16 cellular contexts compared by ENCODE assay signal in genomic region chr1:212917858-212918257, GRCh38. TPM values are rescaled to one million over a fixed set of nuclear protein-coding genes. Genes with fewer than 3 reads are reported as not detected.
A peak's percentile ranks its signal among the peaks of the same experiment; 100 is the strongest.
DNase-seq lines count a peak whose midpoint lies in the region; ATAC-seq and TF ChIP-seq lines count a peak whose summit lies in the region.
"Had no signal": no experiment of that assay in that cellular context is flagged by ENCODE, and none has a peak within 500 bp of the region (broad histone marks: within the 10 kb centered on the region; RNA-seq: fewer than 3 reads in every experiment).

No MANE protein-coding gene starts in this region.

- no peak overlapping the region for H3K27ac Mint-ChIP-seq in WTC11
- H3K27ac Mint-ChIP-seq in endodermal cell = no peak overlapping the region
- no peak overlapping the region for H3K27ac Mint-ChIP-seq in T-helper 2 cell treated with Interferon-gamma antibody and Interleukin-4, amounts not matched to agents 5 μg/mL and 100 μg/mL, for 36 hours
- H3K27ac Mint-ChIP-seq: CD4-positive, alpha-beta memory T cell; HFFc6 had no signal

- peaks cover 6% of the 10 kb centered on the region; the same call in 1 of the 2 replicates for H3K9me3 Mint-ChIP-seq in WTC11
- H3K9me3 Mint-ChIP-seq in endodermal cell = no peaks in the 10 kb centered on the region
- no peaks in the 10 kb centered on the region for H3K9me3 Mint-ChIP-seq in T-helper 2 cell treated with Interferon-gamma antibody and Interleukin-4, amounts not matched to agents 5 μg/mL and 100 μg/mL, for 36 hours
- H3K9me3 Mint-ChIP-seq: CD4-positive, alpha-beta memory T cell; HFFc6 had no signal

- TF ChIP-seq CTCF in WTC11 (IDR thresholded peaks at IDR 0.05) = no peak
- no peak for TF ChIP-seq CTCF in endodermal cell (conservative IDR thresholded peaks at IDR 0.05)
- TF ChIP-seq CTCF in WERI-Rb-1 (IDR thresholded peaks at IDR 0.05; ENCODE audit: low read depth, low read length) = no peak
- TF ChIP-seq CTCF in ascending aorta (IDR thresholded peaks at IDR 0.05) = no peak

- peaks cover under 1% of the 10 kb centered on the region; the same call in 1 of the 2 replicates for H3K27me3 Mint-ChIP-seq in WTC11 (ENCODE audit: low read depth)
- no peaks in the 10 kb centered on the region for H3K27me3 Mint-ChIP-seq in endodermal cell (ENCODE audit: insufficient read depth)
- H3K27me3 Mint-ChIP-seq in T-helper 2 cell treated with Interferon-gamma antibody and Interleukin-4, amounts not matched to agents 5 μg/mL and 100 μg/mL, for 36 hours (ENCODE audit: low read depth) = peaks cover 14% of the 10 kb centered on the region

- POLR2A ChIA-PET in WTC11 (lab: Charles Lee) = interaction anchor here (0.6 kb wide), 1 partner anchor 9 kb away, joined by 3 read pairs; no protein-coding TSS in a partner anchor

- intact Hi-C loops in ascending aorta (cut with DNase I) = no loop called here

- H3K4me1 Mint-ChIP-seq in WTC11 = peaks cover 73% of the 10 kb centered on the region
- H3K4me1 Mint-ChIP-seq in endodermal cell = peaks cover 41% of the 10 kb centered on the region
- H3K4me1 Mint-ChIP-seq in T-helper 2 cell treated with Interferon-gamma antibody and Interleukin-4, amounts not matched to agents 5 μg/mL and 100 μg/mL, for 36 hours (ENCODE audit: low read depth) = no peaks in the 10 kb centered on the region

- H3K9ac ChIP-seq in ES-I3 (ENCODE audit: low read depth, low read length) (peak overlapping the region; percentile 72), endodermal cell (ENCODE audit: extremely low read depth, low read length, poor library complexity, severe bottlenecking) (no peak overlapping the region)

- H3K27ac ChIP-seq in endodermal cell (ENCODE audit: low read depth, low read length) (no peak overlapping the region), WERI-Rb-1 (no peak overlapping the region), ascending aorta (no peak overlapping the region)

- no peaks in the 10 kb centered on the region for H3K27me3 ChIP-seq in endodermal cell (ENCODE audit: control insufficient read depth, insufficient read depth, low read length, poor library complexity, severe bottlenecking)
- H3K27me3 ChIP-seq in WERI-Rb-1 (ENCODE audit: insufficient read depth, low read depth, severe bottlenecking) = no peaks in the 10 kb centered on the region
- no peaks in the 10 kb centered on the region for H3K27me3 ChIP-seq in ascending aorta

- H3K4me3 ChIP-seq in endodermal cell (ENCODE audit: low read length) (no peak overlapping the region), WERI-Rb-1 (ENCODE audit: low read depth, low read length) (no peak overlapping the region), ascending aorta (no peak overlapping the region)
- H3K4me3 ChIP-seq: HAP-1 had no signal

- 80 to 90% methylated on average over 1 to 5 of the region's 5 CpGs for WGBS in endodermal cell (ENCODE audit: insufficient coverage in 1 of 2, insufficient read length in 1 of 2), 2 experiments

- H3K36me3 ChIP-seq in ES-I3 (ENCODE audit: insufficient read depth, low read length) (no peaks in the 10 kb centered on the region; the same call in 1 of the 2 replicates), endodermal cell (ENCODE audit: control insufficient read depth, insufficient read depth, low read length) (no peaks in the 10 kb centered on the region), WERI-Rb-1 (no peaks in the 10 kb centered on the region), ascending aorta (no peaks in the 10 kb centered on the region)
- H3K36me3 ChIP-seq: HAP-1 had no signal

- H3K9me3 ChIP-seq in ES-I3 (ENCODE audit: control insufficient read depth, insufficient read depth, low read length) (no peaks in the 10 kb centered on the region), endodermal cell (ENCODE audit: control insufficient read depth, low read length) (no peaks in the 10 kb centered on the region), WERI-Rb-1 (ENCODE audit: severe bottlenecking) (peaks cover 3% of the 10 kb centered on the region), ascending aorta (no peaks in the 10 kb centered on the region)
- H3K9me3 ChIP-seq: HAP-1 had no signal

- peaks cover 25% of the 10 kb centered on the region for H3K4me1 ChIP-seq in ES-I3 (ENCODE audit: insufficient read depth, low read length)
- H3K4me1 ChIP-seq in endodermal cell (ENCODE audit: control insufficient read depth, insufficient read depth, low read length) = peaks cover 8% of the 10 kb centered on the region
- no peaks in the 10 kb centered on the region for H3K4me1 ChIP-seq in ascending aorta

- ATAC-seq in WTC11 = no peak

- CTCF ChIA-PET in WTC11 (lab: Charles Lee) = no interaction called here

- H3K4me3 Mint-ChIP-seq in WTC11 (peak overlapping the region; percentile 55), endodermal cell (peak overlapping the region; percentile 15)
- H3K4me3 Mint-ChIP-seq in T-helper 2 cell treated with Interferon-gamma antibody and Interleukin-4, amounts not matched to agents 5 μg/mL and 100 μg/mL, for 36 hours = no peak overlapping the region
- H3K4me3 Mint-ChIP-seq: CD4-positive, alpha-beta memory T cell; HFFc6 had no signal

- no peak for DNase-seq in WTC11 (ENCODE audit: low spot score)
- DNase-seq in endodermal cell = peak; percentile 44
- no peak for DNase-seq in stimulated activated CD4-positive, alpha-beta T cell treated with anti-CD3 and anti-CD28 coated beads, Interleukin-4, amount 100 ng/mL, for 4 hours
- no peak for DNase-seq in WERI-Rb-1
- DNase-seq in T-helper 2 cell treated with Interferon-gamma antibody and Interleukin-4, amounts not matched to agents 5 μg/mL and 100 μg/mL, for 36 hours (ENCODE audit: low spot score) = no peak
- no peak for DNase-seq in ascending aorta (ENCODE audit: low spot score in 2 of 2)
- DNase-seq: 8988T; C1 segment of cervical spinal cord; Calu3; CD4-positive, alpha-beta memory T cell; COR-L47; DMS53; DMS79 treated with DMSO at 0.1 percent for 48 hours; HFFc6 had no signal

- peaks cover 11% of the 10 kb centered on the region for H3K36me3 Mint-ChIP-seq in WTC11
- H3K36me3 Mint-ChIP-seq in endodermal cell (ENCODE audit: low read depth) = peaks cover 4% of the 10 kb centered on the region
- H3K36me3 Mint-ChIP-seq in T-helper 2 cell treated with Interferon-gamma antibody and Interleukin-4, amounts not matched to agents 5 μg/mL and 100 μg/mL, for 36 hours (ENCODE audit: low read depth) = no peaks in the 10 kb centered on the region
- H3K36me3 Mint-ChIP-seq: CD4-positive, alpha-beta memory T cell had no signal

TF ChIP-seq in WTC11, 78 proteins besides CTCF, POLR2A, EP300 and RAD21:
- TF ChIP-seq MAX (CRISPR knock-in tag; IDR thresholded peaks at IDR 0.05) (peak; percentile 74), ZNF416 (CRISPR knock-in tag; IDR thresholded peaks at IDR 0.05) (no peak)

RNA-seq across cellular contexts. Expression of gene VASH2, which starts 32.5 kb away (rescaled TPM):
- total RNA-seq in WTC11 (2021) = 251 to 303 TPM (median 254 TPM) in 3 replicates
- total RNA-seq in endodermal cell = 10 to 100 TPM; 13.7 to 30.2 TPM
- polyA plus RNA-seq in endodermal cell (2013, experiment 1 of 2) = 22.4 TPM
- 18.2 TPM for polyA plus RNA-seq in endodermal cell (2013, experiment 2 of 2)
- total RNA-seq in ascending aorta = 0.11 TPM
- total RNA-seq: CD4-positive, alpha-beta memory T cell had no signal

RNA-seq across cellular contexts. Expression of gene FLVCR1, which starts 59.8 kb away (rescaled TPM):
- total RNA-seq in WTC11 (2021) (67.9 to 78.6 TPM (median 69.4 TPM) in 3 replicates), endodermal cell (10 to 100 TPM; 47.3 to 49.2 TPM), ascending aorta (5.7 TPM)
- 28.6 TPM for polyA plus RNA-seq in endodermal cell (2013, experiment 1 of 2)
- 27.8 TPM for polyA plus RNA-seq in endodermal cell (2013, experiment 2 of 2)

Comparison
In these comparisons a context has a peak if more than half of its experiments do, and no peak if none do; other contexts are left out.
1. RNA of gene VASH2, which starts 32.5 kb away (total RNA-seq): 251 to 303 TPM in WTC11 and 13.7 to 30.2 TPM in endodermal cell; 0.11 TPM in ascending aorta (single experiment); every median in the first group is over 10 times any median in the second.